In genomic region chr4:158481811-158482210, GRCh38 we compare ENCODE assay signal across 31 cellular contexts.
"Had no signal": no experiment of that assay in that cellular context is flagged by ENCODE, and none has a peak within 500 bp of the region (broad histone marks: within the 10 kb centered on the region; RNA-seq: fewer than 3 reads in every experiment).

No MANE protein-coding gene starts in this region.

- H3K9me3 Mint-ChIP-seq: activated B cell treated with CpG ODN at 0.5 μM for 24 hours; activated CD4-positive, alpha-beta memory T cell treated with anti-CD3 and anti-CD28 coated beads for 36 hours; activated naive CD4-positive, alpha-beta T cell treated with anti-CD3 and anti-CD28 coated beads for 36 hours; activated T-helper 1 cell treated with anti-CD3 and anti-CD28 coated beads, Interleukin-12 subunit alpha, Interleukin-12 subunit beta, Interleukin-2, Interleukin-4 antibody, amounts not matched to agents 30 ng/mL and 10 ng/mL and 1 ng/mL, durations not matched to agents 14 hours and 24 hours and 36 hours; brain; T-helper 2 cell treated with Interferon-gamma antibody and Interleukin-4, amounts not matched to agents 5 μg/mL and 100 μg/mL, for 36 hours had no signal

- H3K4me3 Mint-ChIP-seq: activated B cell treated with CpG ODN at 0.5 μM for 24 hours; activated CD4-positive, alpha-beta memory T cell treated with anti-CD3 and anti-CD28 coated beads for 36 hours; activated naive CD4-positive, alpha-beta T cell treated with anti-CD3 and anti-CD28 coated beads for 36 hours; activated T-cell treated with anti-CD3 and anti-CD28 coated beads, Interleukin-2, amount 50 U/mL, for 4 hours; activated T-helper 1 cell treated with anti-CD3 and anti-CD28 coated beads, Interleukin-12 subunit alpha, Interleukin-12 subunit beta, Interleukin-2, Interleukin-4 antibody, amounts not matched to agents 30 ng/mL and 10 ng/mL and 1 ng/mL, durations not matched to agents 14 hours and 24 hours and 36 hours; brain; IgD-negative memory B cell; T-helper 2 cell treated with Interferon-gamma antibody and Interleukin-4, amounts not matched to agents 5 μg/mL and 100 μg/mL, for 36 hours had no signal

- DNase-seq: activated B cell treated with CpG ODN at 0.5 μM for 24 hours; activated CD4-positive, alpha-beta memory T cell treated with anti-CD3 and anti-CD28 coated beads for 36 hours; activated CD4-positive, alpha-beta T cell treated with anti-CD3 and anti-CD28 coated beads for 4 hours; activated CD4-positive, alpha-beta T cell treated with anti-CD3 and anti-CD28 coated beads, Interleukin-2, amount 50 U/mL, for 1 hour; activated CD4-positive, CD25-positive, alpha-beta regulatory T cell treated with anti-CD3 and anti-CD28 coated beads, Interleukin-2, amount 50 U/mL, for 72 hours; activated CD8-positive, alpha-beta memory T cell treated with anti-CD3 and anti-CD28 coated beads, Interleukin-2, amount 50 U/mL, for 4 hours; activated gamma-delta T cell treated with Interleukin-2 at 50 U/mL for 16 hours; activated naive CD4-positive, alpha-beta T cell treated with anti-CD3 and anti-CD28 coated beads for 36 hours; activated T-cell treated with anti-CD3 and anti-CD28 coated beads for 4 hours; activated T-cell treated with anti-CD3 and anti-CD28 coated beads, Interleukin-2, amount 50 U/mL, for 4 hours; anterior cingulate cortex; caudate nucleus; Karpas-422; KBM-7; NCI-H1105; NCI-H1417 treated with DMSO at 0.1 percent for 48 hours; NCI-H187 treated with DMSO at 0.1 percent for 48 hours; NCI-H2081; NCI-H2171 treated with DMSO at 0.1 percent for 48 hours; NCI-H2227 treated with DMSO at 0.1 percent for 48 hours; NCI-H446; NCI-H524; NCI-H69; SHP77; SJCRH30 had no signal

- H3K4me1 Mint-ChIP-seq: activated B cell treated with CpG ODN at 0.5 μM for 24 hours, brain, IgD-negative memory B cell had no signal

- H3K36me3 Mint-ChIP-seq: activated CD4-positive, alpha-beta memory T cell treated with anti-CD3 and anti-CD28 coated beads for 36 hours; activated naive CD4-positive, alpha-beta T cell treated with anti-CD3 and anti-CD28 coated beads, Interleukin-2, amount 50 U/mL, for 72 hours; brain; IgD-negative memory B cell had no signal

- H3K27ac Mint-ChIP-seq: activated B cell treated with CpG ODN at 0.5 μM for 24 hours; activated CD4-positive, alpha-beta memory T cell treated with anti-CD3 and anti-CD28 coated beads for 36 hours; activated naive CD4-positive, alpha-beta T cell treated with anti-CD3 and anti-CD28 coated beads for 36 hours; activated naive CD4-positive, alpha-beta T cell treated with anti-CD3 and anti-CD28 coated beads, Interleukin-2, amount 50 U/mL, for 72 hours; activated T-helper 1 cell treated with anti-CD3 and anti-CD28 coated beads, Interleukin-12 subunit alpha, Interleukin-12 subunit beta, Interleukin-2, Interleukin-4 antibody, amounts not matched to agents 30 ng/mL and 10 ng/mL and 1 ng/mL, durations not matched to agents 14 hours and 24 hours and 36 hours; brain; IgD-negative memory B cell; T-helper 2 cell treated with Interferon-gamma antibody and Interleukin-4, amounts not matched to agents 5 μg/mL and 100 μg/mL, for 36 hours had no signal

- ATAC-seq: activated naive CD4-positive, alpha-beta T cell treated with anti-CD3 and anti-CD28 coated beads, Interleukin-2, amount 50 U/mL, for 72 hours; activated T-cell treated with anti-CD3 and anti-CD28 coated beads, Interleukin-2, amount 50 U/mL, for 4 hours; Panc1 had no signal
